In the genomic region with DNA sequence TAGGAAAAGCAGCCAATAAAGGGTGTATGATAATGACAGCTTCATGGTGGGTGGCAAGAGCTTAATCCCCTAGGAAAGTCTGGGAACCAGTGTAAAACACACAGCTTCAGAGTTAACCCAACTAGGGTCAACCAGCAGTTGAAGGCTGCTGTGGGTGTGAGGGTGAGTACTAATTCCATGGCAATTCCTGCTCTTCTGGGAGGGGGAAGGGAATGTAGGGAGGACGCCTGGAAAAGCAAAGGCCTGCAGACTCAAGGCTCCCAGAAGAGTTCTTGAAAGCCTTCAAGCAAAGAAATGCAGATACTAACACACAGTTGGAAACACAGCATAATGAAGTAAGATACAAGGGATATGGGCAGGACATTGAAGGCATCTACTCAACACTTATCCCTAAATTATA, we compare ENCODE assay signal across 22 cellular contexts. TPM values are rescaled to one million over a fixed set of nuclear protein-coding genes. Genes with fewer than 3 reads are reported as not detected.
DNase-seq lines count a peak whose midpoint lies in the region; ATAC-seq and TF ChIP-seq lines count a peak whose summit lies in the region.
"Had no signal": no experiment of that assay in that cellular context is flagged by ENCODE, and none has a peak within 500 bp of the region (broad histone marks: within the 10 kb centered on the region; RNA-seq: fewer than 3 reads in every experiment).

No MANE protein-coding gene starts in this region.

- H3K4me3 Mint-ChIP-seq in GM23338, result no peak overlapping the region; the same call in 2 of the 3 replicates
- H3K4me3 Mint-ChIP-seq: CD4-positive, alpha-beta T cell had no signal

- WGBS in mesendoderm (ENCODE audit: extremely low coverage, insufficient coverage, low lambda C conversion rate), result no CpG with 5 or more reads among the region's 1 CpG

- H3K36me3 ChIP-seq in GM23338 (ENCODE audit: insufficient read depth) (no peaks in the 10 kb centered on the region), mesendoderm (ENCODE audit: control insufficient read depth, insufficient read depth, low read length) (no peaks in the 10 kb centered on the region), tibial artery (no peaks in the 10 kb centered on the region)
- H3K36me3 ChIP-seq: MG63, SJSA1 had no signal

- H4K8ac ChIP-seq in mesendoderm (ENCODE audit: low read depth, low read length), result no peak overlapping the region

- H3K4me3 ChIP-seq in GM23338 (no peak overlapping the region), coronary artery (no peak overlapping the region), mesendoderm (ENCODE audit: low read length) (no peak overlapping the region), tibial artery (no peak overlapping the region)
- H3K4me3 ChIP-seq: A549, MG63, SJSA1 had no signal

- no peak overlapping the region for H2BK5ac ChIP-seq in mesendoderm (ENCODE audit: low read length)

- H3K9me3 ChIP-seq in tibial artery, result no peaks in the 10 kb centered on the region
- H3K9me3 ChIP-seq: A549, MG63, SJSA1 had no signal

- peaks cover 8% of the 10 kb centered on the region; the same call in 1 of the 2 replicates for H3K4me1 ChIP-seq in GM23338 (ENCODE audit: insufficient read depth)
- peaks cover 4% of the 10 kb centered on the region for H3K4me1 ChIP-seq in mesendoderm (ENCODE audit: control insufficient read depth, low read depth, low read length)
- peaks cover 0 to 49% (median 8%) of the 10 kb centered on the region in 4 donors for H3K4me1 ChIP-seq in tibial artery
- H3K4me1 ChIP-seq: A549, SJSA1 had no signal

- CTCF ChIA-PET in GM10248 (lab: Yijun Ruan, JAX), result interaction anchor here (1.1 kb wide), 1 partner anchor 10 kb away, joined by 3 read pairs; no protein-coding TSS in a partner anchor

- no peaks in the 10 kb centered on the region for H3K27me3 Mint-ChIP-seq in GM23338 (ENCODE audit: insufficient read depth, low read depth, poor library complexity)

- DNase-seq in GM23338 (ENCODE audit: low spot score), result peak; percentile 40
- DNase-seq in coronary artery (ENCODE audit: low spot score), result no peak
- DNase-seq in mesendoderm, result peak; percentile 66
- DNase-seq in tibial artery, result no peak
- DNase-seq in stimulated activated CD4-positive, alpha-beta T cell treated with anti-CD3 and anti-CD28 coated beads, Interleukin-4, amount 100 ng/mL, for 24 hours, result no peak
- no peak for DNase-seq in NCI-H2196 treated with DMSO at 0.1 percent for 48 hours (lab: John Stamatoyannopoulos, UW; ENCODE audit: unreplicated experiment)
- DNase-seq in GM10248 (ENCODE audit: extremely low spot score), result no peak
- DNase-seq: CD4-positive, alpha-beta T cell; COR-L47; DMS 273 treated with DMSO at 0.1 percent for 48 hours; DMS79 treated with DMSO at 0.1 percent for 48 hours; GOT3; Kasumi-1; MG63; NCI-H1417; NCI-H1694 treated with DMSO at 0.1 percent for 48 hours; NCI-H446 treated with DMSO at 0.1 percent for 48 hours; NCI-H526 treated with DMSO at 0.1 percent for 48 hours had no signal

- no peak overlapping the region for H2AFZ ChIP-seq in GM23338

- no peak overlapping the region for H2BK120ac ChIP-seq in mesendoderm (ENCODE audit: low read depth, low read length)

- no peak overlapping the region for H2AK5ac ChIP-seq in mesendoderm (ENCODE audit: low read length)

- POLR2A ChIA-PET in GM10248 (lab: Yijun Ruan, JAX), result no interaction called here

- peak overlapping the region; percentile 79; the same call in 1 of the 2 replicates for H3K27ac Mint-ChIP-seq in GM23338
- H3K27ac Mint-ChIP-seq: CD4-positive, alpha-beta T cell had no signal

- H3K56ac ChIP-seq in mesendoderm (ENCODE audit: low read length), result no peak overlapping the region

- H3K9me2 ChIP-seq in GM23338 (ENCODE audit: insufficient read depth), result no peaks in the 10 kb centered on the region

- H3F3A ChIP-seq in GM23338 (replicated peaks; ENCODE audit: low read depth), result no peaks in the 10 kb centered on the region

- H3K4me2 ChIP-seq in GM23338 (no peak overlapping the region), mesendoderm (ENCODE audit: low read length) (no peak overlapping the region)
- H3K4me2 ChIP-seq: A549 had no signal

- H3K4me1 Mint-ChIP-seq in GM23338, result peaks cover 16% of the 10 kb centered on the region

- H3K23ac ChIP-seq in mesendoderm (ENCODE audit: low read length), result no peak overlapping the region

- H3K79me1 ChIP-seq in mesendoderm (ENCODE audit: low read length), result no peaks in the 10 kb centered on the region

- intact Hi-C loops in tibial artery (cut with DNase I; ENCODE audit: low total_unique reads), result no loop called here

- no peaks in the 10 kb centered on the region for H3K36me3 Mint-ChIP-seq in GM23338 (ENCODE audit: low read depth)

- H3K9me3 Mint-ChIP-seq in GM23338, result no peaks in the 10 kb centered on the region
- H3K9me3 Mint-ChIP-seq: CD4-positive, alpha-beta T cell had no signal

- H2BK15ac ChIP-seq in mesendoderm (replicated peaks; ENCODE audit: low read depth), result no peak overlapping the region

- no peaks in the 10 kb centered on the region for H3K27me3 ChIP-seq in GM23338 (ENCODE audit: insufficient read depth)
- no peaks in the 10 kb centered on the region for H3K27me3 ChIP-seq in mesendoderm (ENCODE audit: insufficient read depth, low read length, poor library complexity)
- H3K27me3 ChIP-seq in tibial artery, result no peaks in the 10 kb centered on the region
- H3K27me3 ChIP-seq: MG63, SJSA1 had no signal

- H3K4ac ChIP-seq in mesendoderm (ENCODE audit: low read depth, low read length), result no peak overlapping the region

- ATAC-seq in GM23338, result peak; percentile 85
- no peak for ATAC-seq in HG02973 (IDR thresholded peaks at IDR 0.05; ENCODE audit: unreplicated experiment)
- ATAC-seq: A549, Right ventricle myocardium inferior had no signal

- H4K5ac ChIP-seq in mesendoderm (ENCODE audit: low read length), result no peak overlapping the region

- no peak overlapping the region for H3K9ac ChIP-seq in mesendoderm (ENCODE audit: low read length)

- no peak overlapping the region for H3K18ac ChIP-seq in mesendoderm (ENCODE audit: low read length)

- no peaks in the 10 kb centered on the region for H4K20me1 ChIP-seq in GM23338 (replicated peaks; ENCODE audit: insufficient read depth)

- no peak overlapping the region for H3K27ac ChIP-seq in GM23338 (ENCODE audit: low read depth)
- peak overlapping the region; percentile 39 to 41 for H3K27ac ChIP-seq in coronary artery
- no peak overlapping the region for H3K27ac ChIP-seq in mesendoderm (ENCODE audit: low read depth, low read length)
- peak overlapping the region; percentile 21 to 36 for H3K27ac ChIP-seq in tibial artery
- H3K27ac ChIP-seq: A549, SJSA1 had no signal

- H3K79me2 ChIP-seq in GM23338 (replicated peaks; ENCODE audit: insufficient read depth) (no peaks in the 10 kb centered on the region), mesendoderm (ENCODE audit: control insufficient read depth, insufficient read depth, low read length) (no peaks in the 10 kb centered on the region)

- TF ChIP-seq CTCF in GM23338 (conservative IDR thresholded peaks at IDR 0.05; ENCODE audit: low read depth in 2 of 2) (no peak), coronary artery (IDR thresholded peaks at IDR 0.05) (no peak), tibial artery (IDR thresholded peaks at IDR 0.05) (no peak), GM10248 (IDR thresholded peaks at IDR 0.05; ENCODE audit: control extremely low read depth, extremely low read depth, low read depth, missing control alignments) (no peak)

TF ChIP-seq in GM23338, 12 proteins besides CTCF, POLR2A, EP300 and RAD21 (continues in another document):
- no peak for TF ChIP-seq CREB1 (CRISPR knock-in tag; IDR thresholded peaks at IDR 0.05; ENCODE audit: low read depth)
- TF ChIP-seq, protein P1, sequence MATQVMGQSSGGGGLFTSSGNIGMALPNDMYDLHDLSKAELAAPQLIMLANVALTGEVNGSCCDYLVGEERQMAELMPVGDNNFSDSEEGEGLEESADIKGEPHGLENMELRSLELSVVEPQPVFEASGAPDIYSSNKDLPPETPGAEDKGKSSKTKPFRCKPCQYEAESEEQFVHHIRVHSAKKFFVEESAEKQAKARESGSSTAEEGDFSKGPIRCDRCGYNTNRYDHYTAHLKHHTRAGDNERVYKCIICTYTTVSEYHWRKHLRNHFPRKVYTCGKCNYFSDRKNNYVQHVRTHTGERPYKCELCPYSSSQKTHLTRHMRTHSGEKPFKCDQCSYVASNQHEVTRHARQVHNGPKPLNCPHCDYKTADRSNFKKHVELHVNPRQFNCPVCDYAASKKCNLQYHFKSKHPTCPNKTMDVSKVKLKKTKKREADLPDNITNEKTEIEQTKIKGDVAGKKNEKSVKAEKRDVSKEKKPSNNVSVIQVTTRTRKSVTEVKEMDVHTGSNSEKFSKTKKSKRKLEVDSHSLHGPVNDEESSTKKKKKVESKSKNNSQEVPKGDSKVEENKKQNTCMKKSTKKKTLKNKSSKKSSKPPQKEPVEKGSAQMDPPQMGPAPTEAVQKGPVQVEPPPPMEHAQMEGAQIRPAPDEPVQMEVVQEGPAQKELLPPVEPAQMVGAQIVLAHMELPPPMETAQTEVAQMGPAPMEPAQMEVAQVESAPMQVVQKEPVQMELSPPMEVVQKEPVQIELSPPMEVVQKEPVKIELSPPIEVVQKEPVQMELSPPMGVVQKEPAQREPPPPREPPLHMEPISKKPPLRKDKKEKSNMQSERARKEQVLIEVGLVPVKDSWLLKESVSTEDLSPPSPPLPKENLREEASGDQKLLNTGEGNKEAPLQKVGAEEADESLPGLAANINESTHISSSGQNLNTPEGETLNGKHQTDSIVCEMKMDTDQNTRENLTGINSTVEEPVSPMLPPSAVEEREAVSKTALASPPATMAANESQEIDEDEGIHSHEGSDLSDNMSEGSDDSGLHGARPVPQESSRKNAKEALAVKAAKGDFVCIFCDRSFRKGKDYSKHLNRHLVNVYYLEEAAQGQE (IDR thresholded peaks at IDR 0.05; ENCODE audit: unreplicated experiment), result no peak

RNA-seq across cellular contexts. Expression of gene TTLL7, which starts 28.1 kb away (rescaled TPM):
- total RNA-seq in GM23338 (2014; rRNA removed; shearing (Covaris generic)), result 2.6 and 4.1 TPM in 2 replicates
- 5.1 and 6.7 TPM in 2 replicates for polyA plus RNA-seq in GM23338 (2016; fragmentation: Nextera tagmentation; extraction: Ambion mirVana)
- polyA plus RNA-seq in mesendoderm (2013, experiment 1 of 2), result 3.7 TPM
- polyA plus RNA-seq in mesendoderm (2013, experiment 2 of 2), result 3.2 TPM
- total RNA-seq: CD4-positive, alpha-beta T cell had no signal

Comparison
In these comparisons a context has a peak if more than half of its experiments do, and no peak if none do; other contexts are left out.
1. DNase-seq: peak in GM23338 (single experiment) and mesendoderm (single experiment); none in coronary artery (single experiment), tibial artery (0 of 2), stimulated activated CD4-positive, alpha-beta T cell treated with anti-CD3 and anti-CD28 coated beads, Interleukin-4, amount 100 ng/mL, for 24 hours (single experiment), NCI-H2196 treated with DMSO at 0.1 percent for 48 hours (single experiment) and GM10248 (single experiment).
2. H3K27ac ChIP-seq: peak in coronary artery (2 of 2) and tibial artery (2 of 2); none in GM23338 (single experiment) and mesendoderm (single experiment).